Comparison of ENCODE assay signal across 23 cellular contexts in the genomic region with DNA sequence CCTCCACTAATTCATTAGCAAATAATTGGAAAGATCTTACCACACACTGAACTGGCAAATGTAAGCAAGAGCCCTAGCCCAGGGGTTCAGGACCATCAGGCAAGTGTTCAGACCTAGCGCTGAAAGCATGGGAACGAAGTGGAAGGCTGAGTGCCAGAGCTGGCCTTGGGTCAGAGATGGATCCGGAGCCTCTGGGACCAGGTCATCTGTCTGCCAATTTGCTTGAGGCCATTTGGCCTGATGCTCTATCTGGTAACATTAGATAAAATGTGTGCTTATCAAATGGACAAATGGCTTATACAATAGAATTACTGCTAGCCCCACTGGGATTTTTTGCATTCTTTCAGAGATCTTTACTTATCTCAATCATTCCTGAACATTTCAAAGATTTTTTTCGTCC. TPM values are rescaled to one million over a fixed set of nuclear protein-coding genes. Genes with fewer than 3 reads are reported as not detected.
"Had no signal": no experiment of that assay in that cellular context is flagged by ENCODE, and none has a peak within 500 bp of the region (broad histone marks: within the 10 kb centered on the region; RNA-seq: fewer than 3 reads in every experiment).

No MANE protein-coding gene starts in this region.

- ATAC-seq: effector memory CD8-positive, alpha-beta T cell; gastroesophageal sphincter; naive thymus-derived CD4-positive, alpha-beta T cell; psoas muscle; stimulated activated effector memory CD8-positive, alpha-beta T cell treated with anti-CD3 and anti-CD28 coated beads, Interleukin-12 subunit alpha, Interleukin-12 subunit beta, amount 100 ng/mL, for 72 hours; stimulated activated naive CD8-positive, alpha-beta T cell treated with anti-CD3 and anti-CD28 coated beads, Interleukin-15, Interleukin-2, amounts not matched to agents 100 U/mL and 50 U/mL, for 24 hours; upper lobe of right lung had no signal

- H3K27ac ChIP-seq: epithelial cell of prostate, esophagus muscularis mucosa, gastroesophageal sphincter, neutrophil, psoas muscle, tibial artery, upper lobe of right lung, vagina had no signal

- DNase-seq: effector memory CD8-positive, alpha-beta T cell; foreskin fibroblast; hypothalamus; naive thymus-derived CD4-positive, alpha-beta T cell; nephron progenitor cell; psoas muscle; retina; stimulated activated CD4-positive, alpha-beta T cell treated with anti-CD3 and anti-CD28 coated beads, Interleukin-4, amount 100 ng/mL, for 1 hour; stimulated activated CD8-positive, alpha-beta memory T cell treated with anti-CD3 and anti-CD28 coated beads, Interleukin-4, amount 100 ng/mL, for 48 hours; stimulated activated naive CD8-positive, alpha-beta T cell treated with anti-CD3 and anti-CD28 coated beads, Interleukin-15, Interleukin-2, amounts not matched to agents 100 U/mL and 50 U/mL, for 24 hours; tibial artery; upper lobe of right lung had no signal

- H3K9me3 ChIP-seq: esophagus muscularis mucosa, gastroesophageal sphincter, neutrophil, psoas muscle, tibial artery, upper lobe of right lung, vagina had no signal

- H3K27me3 ChIP-seq: gastroesophageal sphincter, neutrophil, tibial artery, upper lobe of right lung, vagina had no signal

- H3K4me3 ChIP-seq: esophagus muscularis mucosa, gastroesophageal sphincter, psoas muscle, tibial artery, upper lobe of right lung, vagina had no signal

- H3K36me3 ChIP-seq: esophagus muscularis mucosa, gastroesophageal sphincter, tibial artery, upper lobe of right lung, vagina had no signal

- H3K4me1 ChIP-seq: esophagus muscularis mucosa, gastroesophageal sphincter, psoas muscle, tibial artery, upper lobe of right lung had no signal

RNA-seq across cellular contexts. Expression of a gene that starts 1.4 kb away (rescaled TPM):
- total RNA-seq: liver; lung microvascular endothelial cell; mesenteric fat pad; mononuclear cell; naive thymus-derived CD4-positive, alpha-beta T cell; osteoblast; psoas muscle; upper lobe of right lung had no signal
- polyA plus RNA-seq: naive thymus-derived CD4-positive, alpha-beta T cell; psoas muscle had no signal
